In the genomic region with DNA sequence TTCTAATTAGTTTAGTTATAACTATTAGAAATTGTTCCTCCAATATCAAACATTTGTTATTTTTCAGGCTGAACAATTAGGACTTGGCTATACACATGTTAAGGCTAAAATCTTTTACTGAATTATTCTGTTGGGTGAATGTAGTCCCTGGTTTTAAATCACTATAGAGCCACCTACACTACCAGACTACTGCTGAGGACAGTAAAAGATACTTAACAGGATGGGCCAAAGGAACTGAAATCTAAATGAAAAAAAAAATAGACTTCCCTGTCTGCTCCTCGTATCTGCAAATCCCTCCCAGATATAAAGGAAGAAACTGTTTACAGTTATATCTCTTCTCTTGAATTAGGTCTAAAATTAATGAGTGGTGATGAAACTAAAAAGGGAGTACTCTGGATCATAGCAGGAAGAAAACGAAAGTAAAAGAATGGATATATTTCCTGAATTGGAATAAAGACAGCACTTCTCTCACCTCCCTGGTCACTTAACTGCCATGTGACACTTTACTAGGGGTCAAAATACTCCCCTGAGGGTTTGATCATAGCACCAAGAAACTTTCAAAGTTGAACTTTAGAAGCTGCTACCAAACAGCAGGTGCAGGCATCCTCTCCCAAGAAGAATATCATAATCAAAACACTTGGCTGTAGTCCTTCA, we compare ENCODE assay signal across 13 cellular contexts. TPM values are rescaled to one million over a fixed set of nuclear protein-coding genes. Genes with fewer than 3 reads are reported as not detected.
DNase-seq lines count a peak whose midpoint lies in the region; ATAC-seq and TF ChIP-seq lines count a peak whose summit lies in the region.
"Had no signal": no experiment of that assay in that cellular context is flagged by ENCODE, and none has a peak within 500 bp of the region (broad histone marks: within the 10 kb centered on the region; RNA-seq: fewer than 3 reads in every experiment).

No MANE protein-coding gene starts in this region.

- H3K27ac Mint-ChIP-seq in Calu3 (ENCODE audit: unreplicated experiment) = no peak overlapping the region
- H3K27ac Mint-ChIP-seq: activated naive CD8-positive, alpha-beta T cell had no signal

- H3K4me3 ChIP-seq in fibroblast of pulmonary artery (replicated peaks; ENCODE audit: low read depth, low read length) (peak overlapping the region; percentile 31), osteoblast (ENCODE audit: insufficient read depth, low read length) (peak overlapping the region; percentile 9)
- H3K4me3 ChIP-seq: skin epidermis had no signal

- H3K79me2 ChIP-seq in osteoblast (ENCODE audit: insufficient read depth, low read length) = peaks cover 61% of the 10 kb centered on the region

- no peak overlapping the region for H2AFZ ChIP-seq in osteoblast (ENCODE audit: low read length)

- intact Hi-C loops in Calu3 (cut with micrococcal nuclease; ENCODE audit: unreplicated experiment) = no loop called here

- no peaks in the 10 kb centered on the region for H3K27me3 Mint-ChIP-seq in Calu3 (ENCODE audit: unreplicated experiment)
- H3K27me3 Mint-ChIP-seq: activated naive CD8-positive, alpha-beta T cell; effector memory CD8-positive, alpha-beta T cell had no signal

- ATAC-seq in HG02623 (IDR thresholded peaks at IDR 0.05; ENCODE audit: unreplicated experiment) = no peak
- ATAC-seq: effector memory CD8-positive, alpha-beta T cell had no signal

- peaks cover 18% of the 10 kb centered on the region for H4K20me1 ChIP-seq in osteoblast (ENCODE audit: insufficient read depth, low read length)

- peaks cover 7% of the 10 kb centered on the region for H3K4me1 Mint-ChIP-seq in Calu3 (ENCODE audit: low read depth, unreplicated experiment)

- no peak overlapping the region for H3K27ac ChIP-seq in osteoblast (ENCODE audit: low read depth, low read length)

- peaks cover 17% of the 10 kb centered on the region for H3K4me1 ChIP-seq in osteoblast (ENCODE audit: insufficient read depth, low read length)

- no peak for TF ChIP-seq CTCF in Calu3 (IDR thresholded peaks at IDR 0.05; ENCODE audit: unreplicated experiment)
- TF ChIP-seq CTCF in fibroblast of pulmonary artery (IDR thresholded peaks at IDR 0.05; ENCODE audit: low read length, missing control alignments) = no peak
- no peak for TF ChIP-seq CTCF in osteoblast (IDR thresholded peaks at IDR 0.05; ENCODE audit: extremely low read depth, low read depth, low read length)

- H3K36me3 Mint-ChIP-seq in Calu3 (ENCODE audit: insufficient read depth, unreplicated experiment) = no peaks in the 10 kb centered on the region

- no peaks in the 10 kb centered on the region for H3K36me3 ChIP-seq in osteoblast (ENCODE audit: insufficient read depth, low read length)

- no peaks in the 10 kb centered on the region for H3K9me3 ChIP-seq in osteoblast (ENCODE audit: low read depth, low read length)

- CTCF ChIA-PET in Calu3 (lab: Charles Lee) = interaction anchor here (0.7 kb wide), 1 partner anchor 38 kb away, joined by 3 read pairs; no protein-coding TSS in a partner anchor

- H3K27me3 ChIP-seq in osteoblast (ENCODE audit: insufficient read depth, low read length) = no peaks in the 10 kb centered on the region

- DNase-seq in Calu3 (no peak), NAMALWA (ENCODE audit: low spot score) (peak; percentile 11), fibroblast of pulmonary artery (ENCODE audit: low read depth) (no peak), osteoblast (ENCODE audit: insufficient read length, low spot score, missing footprints) (no peak), GM19240 (ENCODE audit: insufficient read length, low spot score) (no peak), SIG-M5 (lab: John Stamatoyannopoulos, UW) (no peak), kidney glomerular epithelial cell (lab: John Stamatoyannopoulos, UW) (no peak)
- DNase-seq: DMS79; effector memory CD8-positive, alpha-beta T cell; NCI-H146 had no signal

- H3K4me2 ChIP-seq in osteoblast (ENCODE audit: insufficient read depth, low read length) = peak overlapping the region; percentile 42

- BruUV-seq in Calu3 (replicated peaks; lab: Mats Ljungman, UMichigan) = no TSS peak

- H3K4me3 Mint-ChIP-seq in Calu3 (ENCODE audit: low read depth, unreplicated experiment) = peak overlapping the region; percentile 24
- H3K4me3 Mint-ChIP-seq: activated naive CD8-positive, alpha-beta T cell; effector memory CD8-positive, alpha-beta T cell had no signal

- no peaks in the 10 kb centered on the region for H3K9me3 Mint-ChIP-seq in Calu3 (ENCODE audit: low read depth, unreplicated experiment)
- H3K9me3 Mint-ChIP-seq: effector memory CD8-positive, alpha-beta T cell had no signal

RNA-seq across cellular contexts. Expression of gene FBXW4, which starts 12.7 kb away (rescaled TPM):
- total RNA-seq in Calu3 (2022) = 15.7 and 18.7 TPM in 2 replicates
- total RNA-seq in osteoblast = 40.2 and 41.8 TPM in 2 replicates
